Comparison of ENCODE assay signal across 10 cellular contexts in the genomic region with DNA sequence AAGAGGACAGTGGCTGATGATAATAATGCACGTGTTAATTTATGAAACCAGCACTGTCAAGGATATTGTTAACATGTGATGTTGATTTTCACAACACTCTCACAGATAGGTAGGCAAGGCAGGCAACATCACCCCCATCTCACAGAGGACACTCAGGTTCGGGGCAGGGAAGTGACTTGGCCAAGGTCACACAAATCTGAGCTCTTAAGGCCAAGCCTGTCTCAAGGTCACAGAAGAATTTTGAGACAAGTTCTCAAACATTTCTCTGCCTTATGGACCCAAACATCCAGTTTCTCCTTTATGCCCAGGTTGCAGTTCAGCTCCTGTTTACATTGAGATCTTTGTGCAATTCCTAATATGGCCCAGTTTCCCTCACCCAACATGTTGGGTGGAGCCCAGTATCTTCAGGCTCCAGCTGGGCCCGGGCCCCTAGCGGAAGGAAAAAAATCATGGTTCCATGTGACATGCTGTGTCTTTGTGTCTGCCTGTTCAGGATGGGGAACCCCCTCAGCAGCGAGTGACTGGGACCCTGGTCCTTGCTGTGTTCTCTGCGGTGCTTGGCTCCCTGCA. TPM values are rescaled to one million over a fixed set of nuclear protein-coding genes. Genes with fewer than 3 reads are reported as not detected.
DNase-seq lines count a peak whose midpoint lies in the region; ATAC-seq, FAIRE-seq and TF ChIP-seq lines count a peak whose summit lies in the region.
"Had no signal": no experiment of that assay in that cellular context is flagged by ENCODE, and none has a peak within 500 bp of the region (broad histone marks: within the 10 kb centered on the region; RNA-seq: fewer than 3 reads in every experiment).

No MANE protein-coding gene starts in this region.

- H3K4me1 Mint-ChIP-seq in activated naive CD8-positive, alpha-beta T cell treated with anti-CD3 and anti-CD28 coated beads, Interleukin-2, amount 50 U/mL, for 24 hours = peaks cover 18% of the 10 kb centered on the region

- in situ Hi-C loops in GM13977 (cut with MboI; ENCODE audit: low pct_unique_long_range_greater_than_20kb, low sequenced_read_pairs, unreplicated experiment) = no loop called here

- peak overlapping the region; percentile 42 for H3K4me3 Mint-ChIP-seq in activated naive CD8-positive, alpha-beta T cell treated with anti-CD3 and anti-CD28 coated beads, Interleukin-2, amount 50 U/mL, for 24 hours

- TF ChIP-seq CTCF in A549 (IDR thresholded peaks at IDR 0.05) (no peak), GM13977 (IDR thresholded peaks at IDR 0.05; ENCODE audit: extremely low read depth, insufficient read depth, missing control alignments) (no peak)

- H3K4me1 ChIP-seq in A549 (peaks cover 11% of the 10 kb centered on the region), mesodermal cell (ENCODE audit: control insufficient read depth, insufficient read depth, low read length, poor library complexity, severe bottlenecking) (peaks cover 3% of the 10 kb centered on the region)

- no peaks in the 10 kb centered on the region for H3K9me3 ChIP-seq in A549
- no peaks in the 10 kb centered on the region for H3K9me3 ChIP-seq in mesodermal cell (ENCODE audit: control insufficient read depth, low read length)
- no peaks in the 10 kb centered on the region for H3K9me3 ChIP-seq in MG63

- no peaks in the 10 kb centered on the region for H3K9me3 Mint-ChIP-seq in activated naive CD8-positive, alpha-beta T cell treated with anti-CD3 and anti-CD28 coated beads, Interleukin-2, amount 50 U/mL, for 24 hours

- no peak for TF ChIP-seq POLR2A in A549 (IDR thresholded peaks at IDR 0.05; ENCODE audit: low read length)

- ATAC-seq in A549 (no peak), GM21576 (IDR thresholded peaks at IDR 0.05; ENCODE audit: unreplicated experiment) (no peak)
- no peak for ATAC-seq in activated naive CD8-positive, alpha-beta T cell treated with anti-CD3 and anti-CD28 coated beads, Interleukin-2, amount 50 U/mL, for 24 hours

- peaks cover 17% of the 10 kb centered on the region for H3K27me3 Mint-ChIP-seq in activated naive CD8-positive, alpha-beta T cell treated with anti-CD3 and anti-CD28 coated beads, Interleukin-2, amount 50 U/mL, for 24 hours

- whole genome bisulfite sequencing in A549 (ENCODE audit: missing lambda C conversion rate) = 72% methylated on average over 6 of the region's 6 CpGs
- WGBS in mesodermal cell (ENCODE audit: insufficient coverage in 2 of 2), 2 experiments = 89 to 98% methylated on average over 5 to 6 of the region's 6 CpGs

- CTCF ChIA-PET in A549 (lab: Yijun Ruan, JAX) = interaction anchor here (1.1 to 13.5 kb wide), 12 partner anchors 8 to 278 kb away, joined by 3 to 446 read pairs (median 6); a partner anchor contains a TSS

- TF ChIP-seq RAD21 in A549 (conservative IDR thresholded peaks at IDR 0.05 in 1 of 2, IDR thresholded peaks at IDR 0.05 in 1 of 2) = no peak

- no peak for TF ChIP-seq EP300 in A549 (IDR thresholded peaks at IDR 0.05)

- DNase-seq in A549 (ENCODE audit: low read depth in 1 of 2, low spot score in 1 of 2) (no peak), GM13977 (ENCODE audit: low spot score) (peak; percentile 50), AML-193 (lab: John Stamatoyannopoulos, UW) (no peak), MG63 (no peak)
- DNase-seq in activated naive CD8-positive, alpha-beta T cell treated with anti-CD3 and anti-CD28 coated beads, Interleukin-2, amount 50 U/mL, for 24 hours = peak; percentile 19
- no peak for DNase-seq in stimulated activated CD4-positive, alpha-beta T cell treated with anti-CD3 and anti-CD28 coated beads, Interleukin-4, amount 100 ng/mL, for 24 hours
- DNase-seq: effector CD8-positive, alpha-beta T cell; MV-4-11 had no signal

- H3K36me3 ChIP-seq in mesodermal cell (ENCODE audit: control insufficient read depth, insufficient read depth, low read length) (no peaks in the 10 kb centered on the region), MG63 (no peaks in the 10 kb centered on the region)

- H3K27me3 ChIP-seq in MG63 = no peaks in the 10 kb centered on the region

- FAIRE-seq in A549 (lab: Jason Lieb, UNC) = no peak

- H3K4me3 ChIP-seq in A549 (no peak overlapping the region), mesodermal cell (ENCODE audit: extremely low read depth, insufficient read depth, low read length, poor library complexity, severe bottlenecking) (peak overlapping the region; percentile 46), MG63 (no peak overlapping the region)

- H3K27ac ChIP-seq in A549 (no peak overlapping the region), mesodermal cell (ENCODE audit: low read depth, low read length, severe bottlenecking) (no peak overlapping the region)

- H3K4me2 ChIP-seq in A549 = no peak overlapping the region

- no peak overlapping the region for H3K27ac Mint-ChIP-seq in activated naive CD8-positive, alpha-beta T cell treated with anti-CD3 and anti-CD28 coated beads, Interleukin-2, amount 50 U/mL, for 24 hours

- H3K36me3 Mint-ChIP-seq in activated naive CD8-positive, alpha-beta T cell treated with anti-CD3 and anti-CD28 coated beads, Interleukin-2, amount 50 U/mL, for 24 hours (ENCODE audit: low read depth) = no peaks in the 10 kb centered on the region

- POLR2A ChIA-PET in A549 (lab: Yijun Ruan, JAX) = interaction anchor here (1.1 kb wide), 1 partner anchor 22 kb away, joined by 11 read pairs; no protein-coding TSS in a partner anchor

TF ChIP-seq in A549, 52 proteins besides CTCF, POLR2A, EP300 and RAD21 (continues in another document):
- no peak for TF ChIP-seq ZNF302 (CRISPR knock-in tag; IDR thresholded peaks at IDR 0.05)
- no peak for TF ChIP-seq MAFK (IDR thresholded peaks at IDR 0.05; ENCODE audit: partially characterized antibody)

RNA-seq across cellular contexts. Expression of a gene that starts 1.3 kb away (rescaled TPM):
- 0.16 TPM in 2 replicates for polyA plus RNA-seq in A549 (2011; rRNA removed)
- polyA plus RNA-seq in A549 (2012; cell fraction: cytosol; rRNA removed) = 0.12 and 0.21 TPM in 2 replicates
- polyA plus RNA-seq in A549 (2012; cell fraction: nucleus; rRNA removed) = 0.38 and 0.55 TPM in 2 replicates
- 0.17 to 0.18 TPM (median 0.17 TPM) in 3 replicates for polyA plus RNA-seq in A549 (2017; fragmentation: RNase III; extraction: RNeasy Plus Mini Kit Qiagen cat#74134 plus additional on column Dnase treatment)
- 0.29 and 0.33 TPM in 2 replicates for polyA minus RNA-seq in A549 (2011; rRNA and poly(A)+ RNA removed)
- 2.2 TPM for polyA plus RNA-seq in mesodermal cell (2013, experiment 1 of 2)
- 1.6 TPM for polyA plus RNA-seq in mesodermal cell (2013, experiment 2 of 2)
- total RNA-seq in MG63 (2014; rRNA removed; shearing (Covaris generic); ENCODE audit: low replicate concordance) = not detected in 2 replicates

RNA-seq across cellular contexts. Expression of a gene that starts 11.6 kb away (rescaled TPM):
- polyA plus RNA-seq in A549 (2011; rRNA removed) (0.61 and 0.98 TPM in 2 replicates), A549 (2017; fragmentation: RNase III; extraction: RNeasy Plus Mini Kit Qiagen cat#74134 plus additional on column Dnase treatment) (0.22 to 0.57 TPM (median 0.36 TPM) in 3 replicates)
- polyA plus RNA-seq in A549 (2012; cell fraction: cytosol; rRNA removed) = 0.65 and 0.70 TPM in 2 replicates
- polyA plus RNA-seq in A549 (2012; cell fraction: nucleus; rRNA removed) = 1.6 and 2.0 TPM in 2 replicates
- polyA minus RNA-seq in A549 (2011; rRNA and poly(A)+ RNA removed) = 0.74 and 1.1 TPM in 2 replicates
- 2.2 TPM for polyA plus RNA-seq in mesodermal cell (2013, experiment 1 of 2)
- polyA plus RNA-seq in mesodermal cell (2013, experiment 2 of 2) = 2.4 TPM
- 6.2 and 6.5 TPM in 2 replicates for total RNA-seq in MG63 (2014; rRNA removed; shearing (Covaris generic); ENCODE audit: low replicate concordance)

RNA-seq across cellular contexts. Expression of a gene that starts 20.6 kb away (rescaled TPM):
- polyA plus RNA-seq in A549 (2011; rRNA removed) (4.2 and 4.6 TPM in 2 replicates), A549 (2017; fragmentation: RNase III; extraction: RNeasy Plus Mini Kit Qiagen cat#74134 plus additional on column Dnase treatment) (0.59 to 0.97 TPM (median 0.59 TPM) in 3 replicates)
- polyA plus RNA-seq in A549 (2012; cell fraction: cytosol; rRNA removed) = 2.0 and 2.6 TPM in 2 replicates
- polyA plus RNA-seq in A549 (2012; cell fraction: nucleus; rRNA removed) = 2.9 and 3.1 TPM in 2 replicates
- polyA minus RNA-seq in A549 (2011; rRNA and poly(A)+ RNA removed) = 1.2 and 2.4 TPM in 2 replicates
- polyA plus RNA-seq in mesodermal cell (2013, experiment 1 of 2) = 11.1 TPM
- 7.1 TPM for polyA plus RNA-seq in mesodermal cell (2013, experiment 2 of 2)
- total RNA-seq in MG63 (2014; rRNA removed; shearing (Covaris generic); ENCODE audit: low replicate concordance) = not detected in 2 replicates

RNA-seq across cellular contexts. Expression of a gene that starts 24.6 kb away (rescaled TPM):
- polyA plus RNA-seq in A549 (2011; rRNA removed) = 945 and 969 TPM in 2 replicates
- 1,634 and 1,871 TPM in 2 replicates for polyA plus RNA-seq in A549 (2012; cell fraction: cytosol; rRNA removed)
- 1,244 and 1,505 TPM in 2 replicates for polyA plus RNA-seq in A549 (2012; cell fraction: nucleus; rRNA removed)
- polyA plus RNA-seq in A549 (2017; fragmentation: RNase III; extraction: RNeasy Plus Mini Kit Qiagen cat#74134 plus additional on column Dnase treatment) = 1,779 to 2,042 TPM (median 1,918 TPM) in 3 replicates
- polyA minus RNA-seq in A549 (2011; rRNA and poly(A)+ RNA removed) = 1,320 and 1,330 TPM in 2 replicates
- 680 TPM for polyA plus RNA-seq in mesodermal cell (2013, experiment 1 of 2)
- 593 TPM for polyA plus RNA-seq in mesodermal cell (2013, experiment 2 of 2)
- 1,208 and 1,396 TPM in 2 replicates for total RNA-seq in MG63 (2014; rRNA removed; shearing (Covaris generic); ENCODE audit: low replicate concordance)

RNA-seq across cellular contexts. Expression of a gene that starts 30.8 kb away (rescaled TPM):
- polyA plus RNA-seq in A549 (2011; rRNA removed) (114 and 133 TPM in 2 replicates), A549 (2017; fragmentation: RNase III; extraction: RNeasy Plus Mini Kit Qiagen cat#74134 plus additional on column Dnase treatment) (89.2 to 97.3 TPM (median 92.1 TPM) in 3 replicates)
- 135 and 152 TPM in 2 replicates for polyA plus RNA-seq in A549 (2012; cell fraction: cytosol; rRNA removed)
- polyA plus RNA-seq in A549 (2012; cell fraction: nucleus; rRNA removed) = 74.9 and 115 TPM in 2 replicates
- polyA minus RNA-seq in A549 (2011; rRNA and poly(A)+ RNA removed) = 71.7 and 72.2 TPM in 2 replicates
- polyA plus RNA-seq in mesodermal cell (2013, experiment 1 of 2) = 62.5 TPM
- polyA plus RNA-seq in mesodermal cell (2013, experiment 2 of 2) = 51.1 TPM
- 24.1 and 36.4 TPM in 2 replicates for total RNA-seq in MG63 (2014; rRNA removed; shearing (Covaris generic); ENCODE audit: low replicate concordance)

Comparison
In these comparisons a context has a peak if more than half of its experiments do, and no peak if none do; other contexts are left out.
1. DNase-seq: peak in GM13977 (single experiment) and activated naive CD8-positive, alpha-beta T cell treated with anti-CD3 and anti-CD28 coated beads, Interleukin-2, amount 50 U/mL, for 24 hours (single experiment); none in A549 (0 of 2), stimulated activated CD4-positive, alpha-beta T cell treated with anti-CD3 and anti-CD28 coated beads, Interleukin-4, amount 100 ng/mL, for 24 hours (single experiment), AML-193 (0 of 2) and MG63 (single experiment).